ENCODE assay signal across 21 cellular contexts in genomic region chrX:114165537-114165936, GRCh38.
"Had no signal": no experiment of that assay in that cellular context is flagged by ENCODE, and none has a peak within 500 bp of the region (broad histone marks: within the 10 kb centered on the region; RNA-seq: fewer than 3 reads in every experiment).

No MANE protein-coding gene starts in this region.

- H3K27ac Mint-ChIP-seq: IgD-negative memory B cell, T-cell had no signal

- H3K9me2 ChIP-seq: SK-N-SH had no signal

- H3K4me1 Mint-ChIP-seq: IgD-negative memory B cell, T-cell had no signal

- H3K4me3 Mint-ChIP-seq: IgD-negative memory B cell, T-cell had no signal

- H3K4me2 ChIP-seq: SK-N-SH had no signal

- H3K9ac ChIP-seq: SK-N-SH had no signal

- H3K9me3 ChIP-seq: SK-N-SH had no signal

- ATAC-seq: Panc1, PC-3, T-cell had no signal

- H3K36me3 Mint-ChIP-seq: T-cell had no signal

- DNase-seq: KBM-7, NCI-H1092, NCI-H1105 treated with DMSO at 0.1 percent for 48 hours, NCI-H1417 treated with DMSO at 0.1 percent for 48 hours, NCI-H146, NCI-H1694 treated with DMSO at 0.1 percent for 48 hours, NCI-H1930, NCI-H2081, NCI-H2107, NCI-H2227 treated with DMSO at 0.1 percent for 48 hours, NCI-H524, NCI-H526 treated with DMSO at 0.1 percent for 48 hours, NCI-H748 treated with DMSO at 0.1 percent for 48 hours, PC-3, SHP77, SK-N-SH, SW 1271, T-cell had no signal

- H3K27ac ChIP-seq: RWPE1 had no signal
